8 cellular contexts compared by ENCODE assay signal in genomic region chr1:205505076-205505729, GRCh38. TPM values are rescaled to one million over a fixed set of nuclear protein-coding genes. Genes with fewer than 3 reads are reported as not detected.
DNase-seq lines count a peak whose midpoint lies in the region; ATAC-seq and TF ChIP-seq lines count a peak whose summit lies in the region.

No MANE protein-coding gene starts in this region.

- H3K9me2 ChIP-seq in hepatocyte (replicated peaks; ENCODE audit: insufficient read depth): no peaks in the 10 kb centered on the region

- peaks cover 48% of the 10 kb centered on the region for H3K4me1 ChIP-seq in hepatocyte (ENCODE audit: insufficient read depth)
- H3K4me1 ChIP-seq in skeletal muscle satellite cell (ENCODE audit: control insufficient read depth, insufficient read depth, low read length): peaks cover 15% of the 10 kb centered on the region

- no peak for ATAC-seq in GM21528 (IDR thresholded peaks at IDR 0.05; ENCODE audit: low FRiP score, unreplicated experiment)

- no peaks in the 10 kb centered on the region for H3K9me3 Mint-ChIP-seq in activated CD4-positive, alpha-beta memory T cell treated with anti-CD3 and anti-CD28 coated beads for 36 hours

- DNase-seq in NCI-H1436 (lab: John Stamatoyannopoulos, UW) (peak; percentile 25), NCI-H1436 treated with DMSO at 0.1 percent for 48 hours (lab: John Stamatoyannopoulos, UW) (no peak), hepatocyte (ENCODE audit: low spot score) (peak; percentile 42), GM20000 (ENCODE audit: low spot score) (no peak), NCI-H128 (lab: John Stamatoyannopoulos, UW; ENCODE audit: unreplicated experiment) (no peak)
- DNase-seq in activated CD4-positive, alpha-beta memory T cell treated with anti-CD3 and anti-CD28 coated beads for 36 hours: no peak

- H3K36me3 ChIP-seq in hepatocyte (replicated peaks; ENCODE audit: insufficient read depth, low read depth) (no peaks in the 10 kb centered on the region), skeletal muscle satellite cell (ENCODE audit: insufficient read depth, low read length) (no peaks in the 10 kb centered on the region)

- no peak overlapping the region for H3K27ac Mint-ChIP-seq in activated CD4-positive, alpha-beta memory T cell treated with anti-CD3 and anti-CD28 coated beads for 36 hours

- POLR2A ChIA-PET in activated CD4-positive, alpha-beta memory T cell treated with anti-CD3 and anti-CD28 coated beads for 36 hours (lab: Charles Lee): no interaction called here

- CTCF ChIA-PET in activated CD4-positive, alpha-beta memory T cell treated with anti-CD3 and anti-CD28 coated beads for 36 hours (lab: Charles Lee): no interaction called here

- peak overlapping the region; percentile 64 for H3K4me3 Mint-ChIP-seq in activated CD4-positive, alpha-beta memory T cell treated with anti-CD3 and anti-CD28 coated beads for 36 hours

- H3K9me3 ChIP-seq in hepatocyte (ENCODE audit: low read depth) (no peaks in the 10 kb centered on the region), skeletal muscle satellite cell (replicated peaks; ENCODE audit: low read length) (no peaks in the 10 kb centered on the region)

- no peak overlapping the region for H3K27ac ChIP-seq in hepatocyte

- H3K4me1 Mint-ChIP-seq in activated CD4-positive, alpha-beta memory T cell treated with anti-CD3 and anti-CD28 coated beads for 36 hours (ENCODE audit: low read depth): peaks cover 8% of the 10 kb centered on the region

- no peak overlapping the region for H3K9ac ChIP-seq in skeletal muscle satellite cell (ENCODE audit: low read depth, low read length)

- peak overlapping the region; percentile 91 for H2AFZ ChIP-seq in hepatocyte

- no peaks in the 10 kb centered on the region for H4K20me1 ChIP-seq in hepatocyte (ENCODE audit: insufficient read depth, poor library complexity, severe bottlenecking)

- intact Hi-C loops in activated CD4-positive, alpha-beta memory T cell treated with anti-CD3 and anti-CD28 coated beads for 36 hours (cut with micrococcal nuclease): no loop called here

- H3K4me2 ChIP-seq in hepatocyte (peak overlapping the region; percentile 98), skeletal muscle satellite cell (ENCODE audit: low read length) (peak overlapping the region; percentile 80)

- H3K27me3 Mint-ChIP-seq in activated CD4-positive, alpha-beta memory T cell treated with anti-CD3 and anti-CD28 coated beads for 36 hours: peaks cover 1% of the 10 kb centered on the region

- no peaks in the 10 kb centered on the region for H3K36me3 Mint-ChIP-seq in activated CD4-positive, alpha-beta memory T cell treated with anti-CD3 and anti-CD28 coated beads for 36 hours

- peaks cover 10% of the 10 kb centered on the region for H3K79me2 ChIP-seq in hepatocyte

- TF ChIP-seq CTCF in hepatocyte (IDR thresholded peaks at IDR 0.05; ENCODE audit: poor library complexity): no peak
- no peak for TF ChIP-seq CTCF in GM20000 (IDR thresholded peaks at IDR 0.05; ENCODE audit: extremely low read depth, missing control alignments)

- H3K4me3 ChIP-seq in hepatocyte (peak overlapping the region; percentile 61), skeletal muscle satellite cell (ENCODE audit: low read length) (peak overlapping the region; percentile 65)

- 7% methylated on average over 16 of the region's 18 CpGs for WGBS in hepatocyte (ENCODE audit: low lambda C conversion rate, missing lambda C conversion rate)

- H3K27me3 ChIP-seq in hepatocyte (no peaks in the 10 kb centered on the region), skeletal muscle satellite cell (ENCODE audit: control insufficient read depth, insufficient read depth, low read length) (peaks cover 71% of the 10 kb centered on the region)

RNA-seq across cellular contexts. Expression of gene CDK18, which starts 0.7 kb away (rescaled TPM):
- total RNA-seq in activated CD4-positive, alpha-beta memory T cell treated with anti-CD3 and anti-CD28 coated beads for 36 hours: 1 to 10 TPM; 2.5 to 2.6 TPM
- total RNA-seq in hepatocyte: 4.5 and 8.0 TPM in 2 replicates
- 16.7 and 20.0 TPM in 2 replicates for polyA plus RNA-seq in hepatocyte
- 1.3 TPM in 1 of 2 replicates, not detected in the other for total RNA-seq in skeletal muscle satellite cell (2012; rRNA removed)

RNA-seq across cellular contexts. Expression of gene BLACAT1, which starts 49.4 kb away (rescaled TPM):
- 1 to 10 TPM in 1 of 2 experiments, under 1 TPM in 1; 0.90 to 1.2 TPM for total RNA-seq in activated CD4-positive, alpha-beta memory T cell treated with anti-CD3 and anti-CD28 coated beads for 36 hours
- 0.40 and 0.48 TPM in 2 replicates for total RNA-seq in hepatocyte
- polyA plus RNA-seq in hepatocyte: 0.35 and 0.58 TPM in 2 replicates
- not detected in 2 replicates for total RNA-seq in skeletal muscle satellite cell (2012; rRNA removed)

Comparison
In these comparisons a context has a peak if more than half of its experiments do, and no peak if none do; other contexts are left out.
1. DNase-seq: peak in NCI-H1436 (single experiment) and hepatocyte (single experiment); none in NCI-H1436 treated with DMSO at 0.1 percent for 48 hours (single experiment), activated CD4-positive, alpha-beta memory T cell treated with anti-CD3 and anti-CD28 coated beads for 36 hours (single experiment), GM20000 (single experiment) and NCI-H128 (single experiment).